In genomic region chr11:98589975-98590374, GRCh38 we compare ENCODE assay signal across 1 cellular context.
TF ChIP-seq lines count a peak whose summit lies in the region.

No MANE protein-coding gene starts in this region.

TF ChIP-seq in K562, 482 proteins besides CTCF, POLR2A, EP300 and RAD21 (continued from another document):
- TF ChIP-seq, protein P1, sequence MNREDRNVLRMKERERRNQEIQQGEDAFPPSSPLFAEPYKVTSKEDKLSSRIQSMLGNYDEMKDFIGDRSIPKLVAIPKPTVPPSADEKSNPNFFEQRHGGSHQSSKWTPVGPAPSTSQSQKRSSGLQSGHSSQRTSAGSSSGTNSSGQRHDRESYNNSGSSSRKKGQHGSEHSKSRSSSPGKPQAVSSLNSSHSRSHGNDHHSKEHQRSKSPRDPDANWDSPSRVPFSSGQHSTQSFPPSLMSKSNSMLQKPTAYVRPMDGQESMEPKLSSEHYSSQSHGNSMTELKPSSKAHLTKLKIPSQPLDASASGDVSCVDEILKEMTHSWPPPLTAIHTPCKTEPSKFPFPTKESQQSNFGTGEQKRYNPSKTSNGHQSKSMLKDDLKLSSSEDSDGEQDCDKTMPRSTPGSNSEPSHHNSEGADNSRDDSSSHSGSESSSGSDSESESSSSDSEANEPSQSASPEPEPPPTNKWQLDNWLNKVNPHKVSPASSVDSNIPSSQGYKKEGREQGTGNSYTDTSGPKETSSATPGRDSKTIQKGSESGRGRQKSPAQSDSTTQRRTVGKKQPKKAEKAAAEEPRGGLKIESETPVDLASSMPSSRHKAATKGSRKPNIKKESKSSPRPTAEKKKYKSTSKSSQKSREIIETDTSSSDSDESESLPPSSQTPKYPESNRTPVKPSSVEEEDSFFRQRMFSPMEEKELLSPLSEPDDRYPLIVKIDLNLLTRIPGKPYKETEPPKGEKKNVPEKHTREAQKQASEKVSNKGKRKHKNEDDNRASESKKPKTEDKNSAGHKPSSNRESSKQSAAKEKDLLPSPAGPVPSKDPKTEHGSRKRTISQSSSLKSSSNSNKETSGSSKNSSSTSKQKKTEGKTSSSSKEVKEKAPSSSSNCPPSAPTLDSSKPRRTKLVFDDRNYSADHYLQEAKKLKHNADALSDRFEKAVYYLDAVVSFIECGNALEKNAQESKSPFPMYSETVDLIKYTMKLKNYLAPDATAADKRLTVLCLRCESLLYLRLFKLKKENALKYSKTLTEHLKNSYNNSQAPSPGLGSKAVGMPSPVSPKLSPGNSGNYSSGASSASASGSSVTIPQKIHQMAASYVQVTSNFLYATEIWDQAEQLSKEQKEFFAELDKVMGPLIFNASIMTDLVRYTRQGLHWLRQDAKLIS (CRISPR knock-in tag; IDR thresholded peaks at IDR 0.05) = no peak
- TF ChIP-seq MEIS2 (IDR thresholded peaks at IDR 0.05; ENCODE audit: partially characterized antibody) (peak; percentile 71), SMAD3 (CRISPR knock-in tag; conservative IDR thresholded peaks at IDR 0.05) (no peak), PBX2 (CRISPR knock-in tag; IDR thresholded peaks at IDR 0.05; ENCODE audit: low read depth) (no peak), PBX2 (tag; conservative IDR thresholded peaks at IDR 0.05; ENCODE audit: low read depth) (0 out of 2 replicates have a peak, but pooled peaks have one; percentile 17), POU5F1 (IDR thresholded peaks at IDR 0.05; ENCODE audit: borderline replicate concordance, low read depth, low read length, partially characterized antibody) (no peak), TAF9B (IDR thresholded peaks at IDR 0.05; ENCODE audit: partially characterized antibody) (no peak), GTF2B (IDR thresholded peaks at IDR 0.05; ENCODE audit: extremely low read depth, insufficient read length) (no peak), HDAC6 (IDR thresholded peaks at IDR 0.05; ENCODE audit: low read depth, low read length) (no peak), ETV6 (IDR thresholded peaks at IDR 0.05; ENCODE audit: borderline replicate concordance in 1 of 2, low read depth in 2 of 2, low read length in 1 of 2) (no peak), ETV6 (CRISPR knock-in tag; IDR thresholded peaks at IDR 0.05; ENCODE audit: borderline replicate concordance) (no peak)
- TF ChIP-seq, protein P2, sequence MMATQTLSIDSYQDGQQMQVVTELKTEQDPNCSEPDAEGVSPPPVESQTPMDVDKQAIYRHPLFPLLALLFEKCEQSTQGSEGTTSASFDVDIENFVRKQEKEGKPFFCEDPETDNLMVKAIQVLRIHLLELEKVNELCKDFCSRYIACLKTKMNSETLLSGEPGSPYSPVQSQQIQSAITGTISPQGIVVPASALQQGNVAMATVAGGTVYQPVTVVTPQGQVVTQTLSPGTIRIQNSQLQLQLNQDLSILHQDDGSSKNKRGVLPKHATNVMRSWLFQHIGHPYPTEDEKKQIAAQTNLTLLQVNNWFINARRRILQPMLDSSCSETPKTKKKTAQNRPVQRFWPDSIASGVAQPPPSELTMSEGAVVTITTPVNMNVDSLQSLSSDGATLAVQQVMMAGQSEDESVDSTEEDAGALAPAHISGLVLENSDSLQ (IDR thresholded peaks at IDR 0.05) = 0 out of 2 replicates have a peak, but pooled peaks have one; percentile 17
- TF ChIP-seq, protein P3, sequence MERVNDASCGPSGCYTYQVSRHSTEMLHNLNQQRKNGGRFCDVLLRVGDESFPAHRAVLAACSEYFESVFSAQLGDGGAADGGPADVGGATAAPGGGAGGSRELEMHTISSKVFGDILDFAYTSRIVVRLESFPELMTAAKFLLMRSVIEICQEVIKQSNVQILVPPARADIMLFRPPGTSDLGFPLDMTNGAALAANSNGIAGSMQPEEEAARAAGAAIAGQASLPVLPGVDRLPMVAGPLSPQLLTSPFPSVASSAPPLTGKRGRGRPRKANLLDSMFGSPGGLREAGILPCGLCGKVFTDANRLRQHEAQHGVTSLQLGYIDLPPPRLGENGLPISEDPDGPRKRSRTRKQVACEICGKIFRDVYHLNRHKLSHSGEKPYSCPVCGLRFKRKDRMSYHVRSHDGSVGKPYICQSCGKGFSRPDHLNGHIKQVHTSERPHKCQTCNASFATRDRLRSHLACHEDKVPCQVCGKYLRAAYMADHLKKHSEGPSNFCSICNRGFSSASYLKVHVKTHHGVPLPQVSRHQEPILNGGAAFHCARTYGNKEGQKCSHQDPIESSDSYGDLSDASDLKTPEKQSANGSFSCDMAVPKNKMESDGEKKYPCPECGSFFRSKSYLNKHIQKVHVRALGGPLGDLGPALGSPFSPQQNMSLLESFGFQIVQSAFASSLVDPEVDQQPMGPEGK (CRISPR knock-in tag; IDR thresholded peaks at IDR 0.05; ENCODE audit: borderline replicate concordance) = no peak
